Comparison of ENCODE assay signal across 9 cellular contexts in the genomic region with DNA sequence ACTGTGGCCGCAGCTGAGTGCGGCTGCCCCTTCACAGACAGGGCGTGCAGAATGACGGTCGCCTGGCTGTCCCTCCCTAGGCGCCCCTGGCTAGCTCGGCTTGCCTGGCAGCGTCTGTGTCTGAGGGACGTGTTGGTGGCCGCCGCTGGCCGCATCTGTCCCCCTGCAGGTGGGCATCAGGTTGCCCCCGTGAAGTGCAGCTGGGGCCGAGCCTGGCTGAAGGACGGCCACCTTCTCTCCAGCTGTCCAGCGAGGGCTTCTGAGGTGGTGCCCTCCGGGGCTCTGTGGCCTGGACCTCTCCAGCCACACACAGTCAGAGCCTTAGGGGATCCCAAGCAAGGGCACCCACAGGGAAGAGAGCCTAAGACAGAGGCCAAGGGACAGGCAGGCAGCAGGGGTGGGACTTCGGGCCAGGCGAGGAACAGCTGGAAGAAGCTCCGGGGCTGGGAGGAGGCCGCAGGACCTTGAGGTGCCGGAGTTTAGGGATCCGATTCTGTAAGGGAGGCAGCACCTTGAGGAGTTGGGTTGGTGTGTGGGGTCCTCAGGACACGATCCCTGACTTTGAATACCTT.
DNase-seq lines count a peak whose midpoint lies in the region; ATAC-seq and TF ChIP-seq lines count a peak whose summit lies in the region.
"Had no signal": no experiment of that assay in that cellular context is flagged by ENCODE, and none has a peak within 500 bp of the region (broad histone marks: within the 10 kb centered on the region; RNA-seq: fewer than 3 reads in every experiment).

No MANE protein-coding gene starts in this region.

- H3K4me3 Mint-ChIP-seq in activated CD4-positive, alpha-beta T cell treated with anti-CD3 and anti-CD28 coated beads, Interleukin-2, amount 10 ng/mL, durations not matched to agents 7 days and 5 days: peak overlapping the region; percentile 77

- H3K27me3 ChIP-seq in brain microvascular endothelial cell (replicated peaks) (no peaks in the 10 kb centered on the region), lower lobe of right lung (ENCODE audit: low read depth) (no peaks in the 10 kb centered on the region), thymus (ENCODE audit: control insufficient read depth, insufficient read depth) (peaks cover 4% of the 10 kb centered on the region)

- H3K4me1 ChIP-seq in lower lobe of right lung (peaks cover 25% of the 10 kb centered on the region), thymus (ENCODE audit: control insufficient read depth, insufficient read depth, low read length) (peaks cover 3% of the 10 kb centered on the region)

- H3K4me1 Mint-ChIP-seq in activated CD4-positive, alpha-beta T cell treated with anti-CD3 and anti-CD28 coated beads, Interleukin-2, amount 10 ng/mL, durations not matched to agents 7 days and 5 days: peaks cover 10% of the 10 kb centered on the region

- CTCF ChIA-PET in activated CD4-positive, alpha-beta T cell treated with anti-CD3 and anti-CD28 coated beads, Interleukin-2, amount 10 ng/mL, durations not matched to agents 7 days and 5 days (lab: Charles Lee): interaction anchor here (0.6 to 2.1 kb wide), 6 partner anchors 9 to 1957 kb away, joined by 3 to 6 read pairs (median 4); partner anchors contain the start of gene SCAND1

- WGBS in thymus: 63% methylated on average over 24 of the region's 24 CpGs

- peak in 1 of 2 donors; percentile 0 for ATAC-seq in lower lobe of right lung

- TF ChIP-seq CTCF in brain microvascular endothelial cell (IDR thresholded peaks at IDR 0.05; ENCODE audit: low read depth, low read length, missing control alignments) (no peak), lower lobe of right lung (IDR thresholded peaks at IDR 0.05) (no peak)

- H3K4me3 ChIP-seq in brain microvascular endothelial cell (ENCODE audit: low read depth, low read length) (peak overlapping the region; percentile 67), lower lobe of right lung (peak overlapping the region; percentile 66), thymus (ENCODE audit: low read length) (peak overlapping the region; percentile 64)

- H3K9me3 ChIP-seq in lower lobe of right lung: no peaks in the 10 kb centered on the region
- H3K9me3 ChIP-seq in thymus (ENCODE audit: control insufficient read depth): no peaks in the 10 kb centered on the region

- H3K27ac ChIP-seq in brain microvascular endothelial cell: no peak overlapping the region
- peak overlapping the region; percentile 87 for H3K27ac ChIP-seq in lower lobe of right lung
- no peak overlapping the region for H3K27ac ChIP-seq in thymus (ENCODE audit: low read depth)

- H3K36me3 ChIP-seq in brain microvascular endothelial cell (replicated peaks) (no peaks in the 10 kb centered on the region), lower lobe of right lung (no peaks in the 10 kb centered on the region), thymus (ENCODE audit: control insufficient read depth, insufficient read depth) (no peaks in the 10 kb centered on the region)

- no peak overlapping the region for H3K27ac Mint-ChIP-seq in activated CD4-positive, alpha-beta T cell treated with anti-CD3 and anti-CD28 coated beads, Interleukin-2, amount 10 ng/mL, durations not matched to agents 7 days and 5 days

- in situ Hi-C loops in brain microvascular endothelial cell (cut with HindIII; ENCODE audit: low pct_ligation_motif_present, low sequenced_read_pairs): no loop called here

- peaks cover 29% of the 10 kb centered on the region for H3K27me3 Mint-ChIP-seq in activated CD4-positive, alpha-beta T cell treated with anti-CD3 and anti-CD28 coated beads, Interleukin-2, amount 10 ng/mL, durations not matched to agents 7 days and 5 days

- H3K9me3 Mint-ChIP-seq in activated CD4-positive, alpha-beta T cell treated with anti-CD3 and anti-CD28 coated beads, Interleukin-2, amount 10 ng/mL, durations not matched to agents 7 days and 5 days: peaks cover 4% of the 10 kb centered on the region

- H3K36me3 Mint-ChIP-seq in activated CD4-positive, alpha-beta T cell treated with anti-CD3 and anti-CD28 coated beads, Interleukin-2, amount 10 ng/mL, durations not matched to agents 7 days and 5 days (ENCODE audit: low read depth): no peaks in the 10 kb centered on the region

- POLR2A ChIA-PET in activated CD4-positive, alpha-beta T cell treated with anti-CD3 and anti-CD28 coated beads, Interleukin-2, amount 10 ng/mL, durations not matched to agents 7 days and 5 days (lab: Charles Lee): no interaction called here

- DNase-seq in activated CD4-positive, alpha-beta T cell treated with anti-CD3 and anti-CD28 coated beads, Interleukin-2, amount 10 ng/mL, durations not matched to agents 7 days and 5 days: no peak
- DNase-seq in activated CD4-positive, alpha-beta T cell treated with anti-CD3 and anti-CD28 coated beads, Interleukin-2, amount 50 U/mL, for 48 hours: no peak
- DNase-seq in brain microvascular endothelial cell (no peak), lower lobe of right lung (no peak), NCI-H2107 (lab: John Stamatoyannopoulos, UW) (no peak), HT-29 (ENCODE audit: low spot score) (no peak)
- no peak for DNase-seq in stimulated activated CD4-positive, alpha-beta T cell treated with anti-CD3 and anti-CD28 coated beads, Interleukin-4, amount 100 ng/mL, for 24 hours
- DNase-seq: central memory CD4-positive, alpha-beta T cell had no signal

- intact Hi-C loops in lower lobe of right lung (cut with DNase I): no loop called here
